In genomic region chr2:155766342-155767115, GRCh38 we compare ENCODE assay signal across 15 cellular contexts.
DNase-seq lines count a peak whose midpoint lies in the region; ATAC-seq, FAIRE-seq and TF ChIP-seq lines count a peak whose summit lies in the region.
"Had no signal": no experiment of that assay in that cellular context is flagged by ENCODE, and none has a peak within 500 bp of the region (broad histone marks: within the 10 kb centered on the region; RNA-seq: fewer than 3 reads in every experiment).

No MANE protein-coding gene starts in this region.

- H2BK5ac ChIP-seq in neuronal stem cell (ENCODE audit: low read length), result no peak overlapping the region

- CTCF ChIA-PET in HepG2 (lab: Yijun Ruan, JAX; ENCODE audit: low intra/inter-chr PET ratio, low total read pairs), result no interaction called here

- H2AFZ ChIP-seq in HepG2 (ENCODE audit: low read length), result no peak overlapping the region
- H2AFZ ChIP-seq in neuronal stem cell (ENCODE audit: low read length), result no peak overlapping the region

- POLR2A ChIA-PET in HepG2 (lab: Yijun Ruan, JAX), result no interaction called here

- BruUV-seq in HepG2 (replicated peaks; lab: Mats Ljungman, UMichigan), result no TSS peak

- TF ChIP-seq CTCF in HepG2 (CRISPR knock-in tag; IDR thresholded peaks at IDR 0.05) (no peak), right lobe of liver (IDR thresholded peaks at IDR 0.05) (no peak), kidney (IDR thresholded peaks at IDR 0.05; ENCODE audit: borderline replicate concordance, extremely low read depth, insufficient read depth) (no peak), right atrium auricular region (IDR thresholded peaks at IDR 0.05) (no peak)

- H3K79me1 ChIP-seq in neuronal stem cell (ENCODE audit: low read depth, low read length), result no peaks in the 10 kb centered on the region

- FAIRE-seq in HepG2 (lab: Jason Lieb, UNC) (no peak), kidney (lab: Jason Lieb, UNC) (no peak)
- FAIRE-seq: GM12878, K562 had no signal

- intact Hi-C loops in HepG2 (cut with micrococcal nuclease; ENCODE audit: unreplicated experiment), result no loop called here
- intact Hi-C loops in right lobe of liver (cut with DNase I), result no loop called here
- intact Hi-C loops in kidney (cut with DNase I), result no loop called here

- TF ChIP-seq POLR2A in HepG2 (IDR thresholded peaks at IDR 0.05; ENCODE audit: insufficient read depth in 1 of 2, low read depth in 2 of 2, low read length in 2 of 2) (no peak), right lobe of liver (IDR thresholded peaks at IDR 0.05) (no peak)

- DNase-seq in HepG2 (ENCODE audit: low spot score) (no peak), right lobe of liver (no peak), kidney (peak; percentile 24), neuronal stem cell (ENCODE audit: low spot score) (no peak), right atrium auricular region (ENCODE audit: low spot score) (no peak)
- DNase-seq in activated CD8-positive, alpha-beta memory T cell treated with anti-CD3 and anti-CD28 coated beads for 24 hours, result no peak
- DNase-seq: Calu3; CD4-positive, CD25-positive, alpha-beta regulatory T cell; DMS 273 treated with DMSO at 0.1 percent for 48 hours had no signal

- H3K4me1 ChIP-seq in HepG2 (ENCODE audit: insufficient read depth, low read length), result no peaks in the 10 kb centered on the region
- H3K4me1 ChIP-seq in right lobe of liver, result no peaks in the 10 kb centered on the region
- no peaks in the 10 kb centered on the region for H3K4me1 ChIP-seq in kidney (ENCODE audit: control insufficient read depth in 1 of 2, insufficient read depth in 1 of 2, low read depth in 1 of 2, low read length in 2 of 2)
- peaks cover 0 to 13% of the 10 kb centered on the region in 2 donors for H3K4me1 ChIP-seq in neuronal stem cell (ENCODE audit: control insufficient read depth in 2 of 2, insufficient read depth in 1 of 2, low read depth in 1 of 2, low read length in 2 of 2)
- no peaks in the 10 kb centered on the region for H3K4me1 ChIP-seq in right atrium auricular region
- H3K4me1 ChIP-seq: BLaER1 had no signal

- H4K8ac ChIP-seq in neuronal stem cell (ENCODE audit: low read depth, low read length), result no peak overlapping the region

- no peak for TF ChIP-seq RAD21 in HepG2 (CRISPR knock-in tag; IDR thresholded peaks at IDR 0.05)

- H3K4ac ChIP-seq in neuronal stem cell (ENCODE audit: low read length), result no peak overlapping the region

- no peak overlapping the region for H2BK12ac ChIP-seq in neuronal stem cell (ENCODE audit: low read length)

- ATAC-seq in HepG2 (no peak; the same call in 2 of the 3 replicates), right lobe of liver (no peak), GM19395 (IDR thresholded peaks at IDR 0.05; ENCODE audit: unreplicated experiment) (no peak)
- ATAC-seq: GM12878, K562 had no signal

- H3K27ac ChIP-seq in HepG2 (ENCODE audit: extremely low read length, insufficient read depth, low read length), result no peak overlapping the region
- H3K27ac ChIP-seq in right lobe of liver, result no peak overlapping the region
- H3K27ac ChIP-seq in kidney (ENCODE audit: low read depth in 2 of 2, low read length in 2 of 2), result no peak overlapping the region
- H3K27ac ChIP-seq in neuronal stem cell (replicated peaks; ENCODE audit: low read length), result no peak overlapping the region
- no peak overlapping the region for H3K27ac ChIP-seq in right atrium auricular region
- H3K27ac ChIP-seq: 22Rv1, BLaER1, HL-60 had no signal

- no peak overlapping the region for H2AK5ac ChIP-seq in neuronal stem cell (ENCODE audit: low read depth, low read length)

- H3K36me3 ChIP-seq in HepG2 (replicated peaks in 1 of 2; ENCODE audit: control insufficient read depth in 1 of 2, insufficient read depth in 2 of 2, low read length in 2 of 2), result no peaks in the 10 kb centered on the region
- no peaks in the 10 kb centered on the region for H3K36me3 ChIP-seq in right lobe of liver
- no peaks in the 10 kb centered on the region for H3K36me3 ChIP-seq in kidney (ENCODE audit: control insufficient read depth in 1 of 2, insufficient read depth in 2 of 2, low read length in 2 of 2)
- H3K36me3 ChIP-seq in neuronal stem cell (replicated peaks in 1 of 2; ENCODE audit: control insufficient read depth in 2 of 2, insufficient read depth in 2 of 2, low read length in 2 of 2), result no peaks in the 10 kb centered on the region
- H3K36me3 ChIP-seq in right atrium auricular region, result no peaks in the 10 kb centered on the region
- H3K36me3 ChIP-seq: BLaER1 had no signal

- no peak overlapping the region for H3K14ac ChIP-seq in neuronal stem cell (ENCODE audit: low read length)

- H3K4me3 ChIP-seq in HepG2 (replicated peaks in 1 of 3; ENCODE audit: insufficient read depth in 1 of 3, low read depth in 2 of 3, low read length in 3 of 3) (no peak overlapping the region), right lobe of liver (no peak overlapping the region), kidney (ENCODE audit: low read length in 2 of 2) (no peak overlapping the region), neuronal stem cell (ENCODE audit: low read length in 2 of 2) (no peak overlapping the region), right atrium auricular region (no peak overlapping the region)
- H3K4me3 ChIP-seq: BLaER1, GM12878, K562 had no signal

- H3K27me3 ChIP-seq in HepG2 (ENCODE audit: control insufficient read depth in 1 of 2, insufficient read depth in 2 of 2, low read length in 2 of 2) (no peaks in the 10 kb centered on the region; a peak in 1 of 5 replicates), right lobe of liver (no peaks in the 10 kb centered on the region), neuronal stem cell (ENCODE audit: control insufficient read depth in 3 of 3, insufficient read depth in 3 of 3, low read depth in 1 of 3, low read length in 3 of 3) (no peaks in the 10 kb centered on the region), right atrium auricular region (no peaks in the 10 kb centered on the region)
- H3K27me3 ChIP-seq: BLaER1 had no signal

- H3K79me2 ChIP-seq in HepG2 (ENCODE audit: insufficient read depth, low read length), result no peaks in the 10 kb centered on the region

- in situ Hi-C loops in HepG2 (cut with HindIII; ENCODE audit: extremely low pct_ligation_motif_present, low pct_unique_long_range_greater_than_20kb), result no loop called here

- H3K4me2 ChIP-seq in HepG2 (ENCODE audit: low read depth, low read length), result peak overlapping the region; percentile 14; the same call in 1 of the 2 replicates
- no peak overlapping the region for H3K4me2 ChIP-seq in neuronal stem cell (ENCODE audit: insufficient read depth, low read length, poor library complexity, severe bottlenecking)
- H3K4me2 ChIP-seq: BLaER1 had no signal

- no peak overlapping the region for H4K91ac ChIP-seq in neuronal stem cell (ENCODE audit: low read depth, low read length, poor library complexity)

- H2BK15ac ChIP-seq in neuronal stem cell (ENCODE audit: low read length), result no peak overlapping the region

- H4K20me1 ChIP-seq in HepG2 (ENCODE audit: insufficient read depth, low read length), result no peaks in the 10 kb centered on the region
- H4K20me1 ChIP-seq: BLaER1 had no signal

- H3K9me3 ChIP-seq in HepG2 (ENCODE audit: low read length), result no peaks in the 10 kb centered on the region
- no peaks in the 10 kb centered on the region for H3K9me3 ChIP-seq in right lobe of liver
- peaks cover 0 to 3% of the 10 kb centered on the region in 2 donors for H3K9me3 ChIP-seq in kidney (ENCODE audit: control insufficient read depth in 1 of 2, low read length in 2 of 2)
- no peaks in the 10 kb centered on the region for H3K9me3 ChIP-seq in neuronal stem cell (replicated peaks in 1 of 2; ENCODE audit: control insufficient read depth in 2 of 2, insufficient read depth in 1 of 2, low read depth in 1 of 2, low read length in 2 of 2)
- H3K9me3 ChIP-seq in right atrium auricular region, result no peaks in the 10 kb centered on the region
- H3K9me3 ChIP-seq: BLaER1 had no signal

- H3K23ac ChIP-seq in neuronal stem cell (ENCODE audit: low read depth, low read length, poor library complexity), result no peak overlapping the region

- no peak overlapping the region for H2BK120ac ChIP-seq in neuronal stem cell (ENCODE audit: low read depth, low read length)

- peak overlapping the region; percentile 80 for H3K18ac ChIP-seq in neuronal stem cell (ENCODE audit: low read length)

- WGBS in HepG2 (ENCODE audit: low lambda C conversion rate), result 1% methylated on average over 8 of the region's 8 CpGs
- WGBS in right lobe of liver (ENCODE audit: insufficient coverage, low coverage, low lambda C conversion rate, missing lambda C conversion rate), result 0% methylated on average over 1 of the region's 8 CpGs
- no CpG with 5 or more reads among the region's 8 CpGs for WGBS in neuronal stem cell (ENCODE audit: extremely low coverage in 2 of 2, insufficient read length in 2 of 2, insufficient replicate concordance in 1 of 2), 2 donors

- H3K9ac ChIP-seq in HepG2 (ENCODE audit: insufficient read depth, low read depth, low read length) (no peak overlapping the region), kidney (ENCODE audit: low read length in 2 of 2) (no peak overlapping the region), neuronal stem cell (ENCODE audit: low read depth, low read length, poor library complexity) (no peak overlapping the region)
- H3K9ac ChIP-seq: BLaER1 had no signal

- TF ChIP-seq EP300 in HepG2 (IDR thresholded peaks at IDR 0.05; ENCODE audit: low read depth in 2 of 2, low read length in 2 of 2) (no peak), HepG2 (CRISPR knock-in tag; IDR thresholded peaks at IDR 0.05; ENCODE audit: borderline replicate concordance) (no peak)

TF ChIP-seq in HepG2, 621 proteins besides CTCF, POLR2A, EP300 and RAD21 (continues in another document):
- TF ChIP-seq ZNF839 (CRISPR knock-in tag; IDR thresholded peaks at IDR 0.05; ENCODE audit: borderline replicate concordance) (no peak), ZNF235 (CRISPR knock-in tag; IDR thresholded peaks at IDR 0.05; ENCODE audit: borderline replicate concordance) (no peak), HDAC6 (IDR thresholded peaks at IDR 0.05; ENCODE audit: low read depth, low read length) (no peak), MIXL1 (CRISPR knock-in tag; IDR thresholded peaks at IDR 0.05) (no peak), SKIL (CRISPR knock-in tag; IDR thresholded peaks at IDR 0.05; ENCODE audit: borderline replicate concordance) (no peak), ZNF484 (CRISPR knock-in tag; IDR thresholded peaks at IDR 0.05; ENCODE audit: borderline replicate concordance, low read depth) (no peak)
